In genomic region chr11:35040221-35040942, GRCh38 we compare ENCODE assay signal across 1 cellular context.
TF ChIP-seq lines count a peak whose summit lies in the region.

No MANE protein-coding gene starts in this region.

TF ChIP-seq in GM12878, 131 proteins besides CTCF, POLR2A, EP300 and RAD21 (continued from another document and continues in another):
- TF ChIP-seq BCLAF1 (IDR thresholded peaks at IDR 0.05) (no peak), MLLT1 (IDR thresholded peaks at IDR 0.05) (no peak; the same call in none of the 2 replicates), ATF7 (IDR thresholded peaks at IDR 0.05; ENCODE audit: low read depth) (peak; percentile 80), ZSCAN29 (IDR thresholded peaks at IDR 0.05) (no peak), MYB (IDR thresholded peaks at IDR 0.05; ENCODE audit: borderline replicate concordance, low read depth, low read length) (no peak), HCFC1 (IDR thresholded peaks at IDR 0.05; ENCODE audit: low read length) (no peak), USF1 (IDR thresholded peaks at IDR 0.05; ENCODE audit: borderline replicate concordance, extremely low read length, insufficient read depth, low read depth, low read length) (no peak), BRCA1 (IDR thresholded peaks at IDR 0.05; ENCODE audit: low read depth, low read length) (no peak), NFIC (IDR thresholded peaks at IDR 0.05; ENCODE audit: low read depth, low read length) (peak; percentile 97), ZBTB40 (IDR thresholded peaks at IDR 0.05; ENCODE audit: borderline replicate concordance) (no peak), MTA3 (IDR thresholded peaks at IDR 0.05; ENCODE audit: borderline replicate concordance, low read length) (peak; percentile 68; the same call in 1 of the 2 replicates), CREM (IDR thresholded peaks at IDR 0.05; ENCODE audit: low read depth) (peak; percentile 72), ZNF207 (IDR thresholded peaks at IDR 0.05; ENCODE audit: borderline replicate concordance) (no peak), POU2F2 (IDR thresholded peaks at IDR 0.05; ENCODE audit: borderline replicate concordance, low read depth, low read length) (peak; percentile 74; the same call in 2 of the 3 replicates), ZNF24 (IDR thresholded peaks at IDR 0.05) (peak; percentile 8; the same call in 1 of the 2 replicates), ZNF622 (IDR thresholded peaks at IDR 0.05) (no peak), RCOR1 (conservative IDR thresholded peaks at IDR 0.05; ENCODE audit: low read depth, low read length) (no peak), RELB (IDR thresholded peaks at IDR 0.05; ENCODE audit: low read depth) (peak; percentile 94), ZBTB4 (CRISPR knock-in tag; IDR thresholded peaks at IDR 0.05) (no peak), RUNX3 (IDR thresholded peaks at IDR 0.05; ENCODE audit: low read length) (peak; percentile 87), TARDBP (IDR thresholded peaks at IDR 0.05; ENCODE audit: borderline replicate concordance) (no peak), RBBP5 (conservative IDR thresholded peaks at IDR 0.05) (0 out of 2 replicates have a peak, but pooled peaks have one; percentile 51), PKNOX1 (IDR thresholded peaks at IDR 0.05) (peak; percentile 42; the same call in 1 of the 2 replicates), ZNF687 (IDR thresholded peaks at IDR 0.05) (0 out of 2 replicates have a peak, but pooled peaks have one; percentile 23), RAD51 (IDR thresholded peaks at IDR 0.05) (peak; percentile 10; the same call in 1 of the 2 replicates), KDM1A (IDR thresholded peaks at IDR 0.05; ENCODE audit: borderline replicate concordance) (no peak), E4F1 (IDR thresholded peaks at IDR 0.05; ENCODE audit: borderline replicate concordance, partially characterized antibody) (no peak), ZNF274 (IDR thresholded peaks at IDR 0.05; ENCODE audit: insufficient read depth, insufficient read length) (no peak), MEF2A (IDR thresholded peaks at IDR 0.05; ENCODE audit: insufficient read depth, low read depth, low read length) (peak; percentile 92), FOS (IDR thresholded peaks at IDR 0.05; ENCODE audit: borderline replicate concordance, extremely low read depth, insufficient read length) (no peak), SRF (IDR thresholded peaks at IDR 0.05; ENCODE audit: low read depth in 2 of 2, low read length in 2 of 2) (no peak), ESRRA (IDR thresholded peaks at IDR 0.05; ENCODE audit: low read length) (no peak), ATF3 (IDR thresholded peaks at IDR 0.05; ENCODE audit: borderline replicate concordance, extremely low read depth, low read depth, low read length) (no peak)
